25 cellular contexts compared by ENCODE assay signal in genomic region chr3:31244929-31245817, GRCh38.
A peak's percentile ranks its signal among the peaks of the same experiment; 100 is the strongest.
DNase-seq lines count a peak whose midpoint lies in the region; ATAC-seq, FAIRE-seq and TF ChIP-seq lines count a peak whose summit lies in the region.
"Had no signal": no experiment of that assay in that cellular context is flagged by ENCODE, and none has a peak within 500 bp of the region (broad histone marks: within the 10 kb centered on the region; RNA-seq: fewer than 3 reads in every experiment).

No MANE protein-coding gene starts in this region.

- FAIRE-seq in GM12892 (lab: Jason Lieb, UNC), result peak; percentile 74
- FAIRE-seq: urothelium cell line had no signal

- intact Hi-C loops in esophagus muscularis mucosa (cut with DNase I), result no loop called here

- TF ChIP-seq CTCF in GM10248 (IDR thresholded peaks at IDR 0.05; ENCODE audit: control extremely low read depth, extremely low read depth, low read depth, missing control alignments) (peak; percentile 15), esophagus muscularis mucosa (IDR thresholded peaks at IDR 0.05) (no peak)

- H3K27me3 ChIP-seq in esophagus muscularis mucosa, result no peaks in the 10 kb centered on the region
- H3K27me3 ChIP-seq: breast epithelium, sigmoid colon, SJSA1, testis had no signal

- H3K4me3 ChIP-seq in esophagus muscularis mucosa, result no peak overlapping the region
- H3K4me3 ChIP-seq: breast epithelium, sigmoid colon, SJSA1, testis had no signal

- H3K36me3 ChIP-seq in esophagus muscularis mucosa, result no peaks in the 10 kb centered on the region
- H3K36me3 ChIP-seq: breast epithelium, sigmoid colon, SJSA1 had no signal

- DNase-seq in GM10248 (ENCODE audit: extremely low spot score) (no peak), GM12892 (ENCODE audit: insufficient read length) (no peak), SK-MEL-5 (ENCODE audit: low read depth, low spot score) (peak; percentile 26), esophagus muscularis mucosa (ENCODE audit: extremely low spot score) (peak; percentile 39), left lobe of liver (ENCODE audit: low spot score) (no peak)
- DNase-seq: activated CD4-positive, alpha-beta memory T cell treated with anti-CD3 and anti-CD28 coated beads for 36 hours; activated CD8-positive, alpha-beta memory T cell treated with anti-CD3 and anti-CD28 coated beads, Interleukin-2, amount 50 U/mL, for 48 hours; cortex of kidney; DMS79 treated with DMSO at 0.1 percent for 48 hours; GF-D8; H7; mesenchymal stem cell; NCI-H524; posterior cingulate gyrus; sigmoid colon; stimulated activated naive B cell treated with anti-CD40 and anti-IgM and Interleukin-4, amounts not matched to agents 10 μg/mL and 1 μg/mL and 100 μg/mL, for 72 hours; T-helper 1 cell; testis had no signal

- no peak overlapping the region for H3K27ac ChIP-seq in esophagus muscularis mucosa (replicated peaks in 1 of 4)
- H3K27ac ChIP-seq: breast epithelium, C4-2B, sigmoid colon, SJSA1, testis had no signal

- ATAC-seq in left lobe of liver, result no peak
- no peak for ATAC-seq in GM18861 (IDR thresholded peaks at IDR 0.05; ENCODE audit: unreplicated experiment)
- no peak for ATAC-seq in GM18511 (IDR thresholded peaks at IDR 0.05; ENCODE audit: unreplicated experiment)
- ATAC-seq: stimulated activated naive B cell treated with anti-CD40 and anti-IgM and Interleukin-4, amounts not matched to agents 10 μg/mL and 1 μg/mL and 100 μg/mL, for 72 hours had no signal

- POLR2A ChIA-PET in GM10248 (lab: Yijun Ruan, JAX), result interaction anchor here (0.6 kb wide), 2 partner anchors 120 to 287 kb away, joined by 3 to 5 read pairs; partner anchors contain the start of gene STT3B

- no peaks in the 10 kb centered on the region for H3K9me3 ChIP-seq in esophagus muscularis mucosa
- H3K9me3 ChIP-seq: breast epithelium, Caco-2, sigmoid colon, SJSA1, testis had no signal

- WGBS in esophagus muscularis mucosa, result 75% methylated on average over 6 of the region's 6 CpGs

- TF ChIP-seq EP300 in esophagus muscularis mucosa (IDR thresholded peaks at IDR 0.05), result no peak

- CTCF ChIA-PET in GM10248 (lab: Yijun Ruan, JAX), result interaction anchor here (1.0 to 6.1 kb wide), 4 partner anchors 9 to 449 kb away, joined by 3 to 40 read pairs (median 7); no protein-coding TSS in a partner anchor

- no peaks in the 10 kb centered on the region for H3K4me1 ChIP-seq in esophagus muscularis mucosa
- H3K4me1 ChIP-seq: breast epithelium, sigmoid colon, SJSA1, testis had no signal

- in situ Hi-C loops in SK-MEL-5 (cut with HindIII; ENCODE audit: low pct_unique_long_range_greater_than_20kb, low sequenced_read_pairs), result no loop called here

- TF ChIP-seq POLR2A in GM12892 (IDR thresholded peaks at IDR 0.05; ENCODE audit: low read depth, low read length) (peak; percentile 47), esophagus muscularis mucosa (IDR thresholded peaks at IDR 0.05; ENCODE audit: low read depth) (no peak)

Comparison
In these comparisons a context has a peak if more than half of its experiments do, and no peak if none do; other contexts are left out.
1. DNase-seq: peak in SK-MEL-5 (single experiment) and esophagus muscularis mucosa (single experiment); none in GM10248 (single experiment), GM12892 (single experiment) and left lobe of liver (single experiment).